14 cellular contexts compared by ENCODE assay signal in genomic region chr17:35011671-35012216, GRCh38. TPM values are rescaled to one million over a fixed set of nuclear protein-coding genes. Genes with fewer than 3 reads are reported as not detected.
DNase-seq lines count a peak whose midpoint lies in the region; ATAC-seq, FAIRE-seq and TF ChIP-seq lines count a peak whose summit lies in the region.
"Had no signal": no experiment of that assay in that cellular context is flagged by ENCODE, and none has a peak within 500 bp of the region (broad histone marks: within the 10 kb centered on the region; RNA-seq: fewer than 3 reads in every experiment).

No MANE protein-coding gene starts in this region.

- no peaks in the 10 kb centered on the region for H3K27me3 Mint-ChIP-seq in CD8-positive, alpha-beta memory T cell

- H3K79me2 ChIP-seq in OCI-LY7 (ENCODE audit: insufficient read depth, low read depth, low read length) = no peaks in the 10 kb centered on the region

- TSS peak; percentile 33 for BruUV-seq in OCI-LY7 (replicated peaks; lab: Mats Ljungman, UMichigan)

- POLR2A ChIA-PET in CD8-positive, alpha-beta memory T cell (lab: Charles Lee) = interaction anchor here (0.6 kb wide), 1 partner anchor 31 kb away, joined by 3 read pairs; no protein-coding TSS in a partner anchor
- POLR2A ChIA-PET in OCI-LY7 (lab: Charles Lee) = interaction anchor here (0.7 to 1.6 kb wide), 2 partner anchors 10 to 11 kb away, joined by 3 to 5 read pairs; no protein-coding TSS in a partner anchor

- no peak overlapping the region for H3K4me3 Mint-ChIP-seq in CD8-positive, alpha-beta memory T cell

- intact Hi-C loops in OCI-LY7 (cut with micrococcal nuclease; ENCODE audit: unreplicated experiment) (loop anchor here (5.0 kb wide), 1 partner anchor 76 kb away; no protein-coding TSS in a partner anchor), posterior cingulate gyrus (cut with DNase I) (loop anchor here (2.0 kb wide), 1 partner anchor 45 kb away; no protein-coding TSS in a partner anchor)

- H4K20me1 ChIP-seq in OCI-LY7 (ENCODE audit: insufficient read depth, low read length) = no peaks in the 10 kb centered on the region
- H4K20me1 ChIP-seq: BLaER1 had no signal

- H2AFZ ChIP-seq in OCI-LY7 (ENCODE audit: low read length) = no peak overlapping the region

- peak; percentile 43; the same call in 1 of the 2 replicates for TF ChIP-seq POLR2A in GM12892 (IDR thresholded peaks at IDR 0.05; ENCODE audit: low read depth, low read length)

- no peaks in the 10 kb centered on the region for H3K27me3 ChIP-seq in CD8-positive, alpha-beta memory T cell (ENCODE audit: insufficient read depth, low read length, poor library complexity, severe bottlenecking)
- H3K27me3 ChIP-seq in right atrium auricular region = no peaks in the 10 kb centered on the region
- H3K27me3 ChIP-seq: adrenal gland, BLaER1, tibial nerve had no signal

- H3K4me3 ChIP-seq in CD8-positive, alpha-beta memory T cell (ENCODE audit: low read length) = no peak overlapping the region
- H3K4me3 ChIP-seq in OCI-LY7 (ENCODE audit: low read depth, low read length, poor library complexity, severe bottlenecking) (no peak overlapping the region), right atrium auricular region (no peak overlapping the region)
- H3K4me3 ChIP-seq: adrenal gland, BLaER1, tibial nerve had no signal

- H3K36me3 Mint-ChIP-seq in CD8-positive, alpha-beta memory T cell = peaks cover 3 to 97% (median 35%) of the 10 kb centered on the region in 3 donors

- H3K9me3 ChIP-seq in CD8-positive, alpha-beta memory T cell (ENCODE audit: low read length) = no peaks in the 10 kb centered on the region
- no peaks in the 10 kb centered on the region for H3K9me3 ChIP-seq in OCI-LY7 (ENCODE audit: low read length)
- H3K9me3 ChIP-seq in right atrium auricular region = no peaks in the 10 kb centered on the region
- H3K9me3 ChIP-seq: adrenal gland, BLaER1, tibial nerve had no signal

- no peaks in the 10 kb centered on the region for H3K4me1 ChIP-seq in CD8-positive, alpha-beta memory T cell (ENCODE audit: insufficient read depth, low read length)
- no peaks in the 10 kb centered on the region for H3K4me1 ChIP-seq in OCI-LY7 (ENCODE audit: insufficient read depth, low read length, poor library complexity, severe bottlenecking)
- no peaks in the 10 kb centered on the region for H3K4me1 ChIP-seq in right atrium auricular region
- H3K4me1 ChIP-seq: adrenal gland, BLaER1, tibial nerve had no signal

- TF ChIP-seq CTCF in OCI-LY7 (conservative IDR thresholded peaks at IDR 0.05; ENCODE audit: low read length) = no peak
- no peak for TF ChIP-seq CTCF in right atrium auricular region (IDR thresholded peaks at IDR 0.05)

- H3K4me1 Mint-ChIP-seq in CD8-positive, alpha-beta memory T cell = peaks cover 0 to 8% (median 6%) of the 10 kb centered on the region in 3 donors

- no peak overlapping the region for H3K27ac ChIP-seq in CD8-positive, alpha-beta memory T cell (ENCODE audit: low read depth, low read length)
- no peak overlapping the region for H3K27ac ChIP-seq in OCI-LY7 (ENCODE audit: low read depth, low read length, poor library complexity, severe bottlenecking)
- H3K27ac ChIP-seq in right atrium auricular region = no peak overlapping the region
- H3K27ac ChIP-seq: adrenal gland, BLaER1, tibial nerve had no signal

- CTCF ChIA-PET in CD8-positive, alpha-beta memory T cell (lab: Charles Lee) = no interaction called here
- CTCF ChIA-PET in OCI-LY7 (lab: Charles Lee; ENCODE audit: unreplicated experiment) = no interaction called here

- no peak for DNase-seq in CD8-positive, alpha-beta memory T cell
- DNase-seq in GM12892 (ENCODE audit: insufficient read length) (no peak), OCI-LY7 (ENCODE audit: low spot score) (no peak), left kidney (ENCODE audit: low read depth, low spot score) (peak; percentile 64), right atrium auricular region (ENCODE audit: low spot score) (no peak), NCI-H1092 treated with DMSO at 0.1 percent for 48 hours (lab: John Stamatoyannopoulos, UW) (no peak), posterior cingulate gyrus (no peak)
- DNase-seq: adrenal gland, kidney, NCI-H345, RPMI8226 had no signal

- H3K4me2 ChIP-seq in OCI-LY7 (ENCODE audit: low read length) = no peak overlapping the region
- H3K4me2 ChIP-seq: BLaER1 had no signal

- FAIRE-seq in GM12892 (lab: Jason Lieb, UNC) = no peak
- FAIRE-seq: kidney had no signal

- ATAC-seq in GM21526 (IDR thresholded peaks at IDR 0.05; ENCODE audit: low FRiP score, unreplicated experiment) = no peak

- no peaks in the 10 kb centered on the region for H3K9me3 Mint-ChIP-seq in CD8-positive, alpha-beta memory T cell

- H3K36me3 ChIP-seq in CD8-positive, alpha-beta memory T cell (ENCODE audit: insufficient read depth, low read length) = peaks cover 66% of the 10 kb centered on the region
- H3K36me3 ChIP-seq in OCI-LY7 (ENCODE audit: insufficient read depth, low read length) = peaks cover 8% of the 10 kb centered on the region; the same call in 1 of the 2 replicates
- peaks cover 59% of the 10 kb centered on the region for H3K36me3 ChIP-seq in right atrium auricular region

- peak overlapping the region in 5 of 8 donors; percentile 51 to 82 (median 72) for H3K27ac Mint-ChIP-seq in CD8-positive, alpha-beta memory T cell

- H3K9me2 ChIP-seq in OCI-LY7 (ENCODE audit: insufficient read depth, low read length) = no peaks in the 10 kb centered on the region

RNA-seq across cellular contexts. Expression of gene LIG3, which starts 31.4 kb away (rescaled TPM):
- 10 to 100 TPM; 48.7 to 50.9 TPM for total RNA-seq in CD8-positive, alpha-beta memory T cell
- 14.7 TPM for polyA plus RNA-seq in CD8-positive, alpha-beta memory T cell
- 12.4 TPM for polyA plus RNA-seq in GM12892 (2012; ENCODE audit: missing spikeins)
- 65.6 and 92.2 TPM in 2 replicates for total RNA-seq in OCI-LY7 (2014; rRNA removed; shearing (Covaris generic))
- total RNA-seq in OCI-LY7 (2022) (67.3 and 68.6 TPM in 2 replicates), right atrium auricular region (10 to 100 TPM; 12.0 to 17.1 TPM)

RNA-seq across cellular contexts. Expression of gene ZNF830, which starts 50.4 kb away (rescaled TPM):
- total RNA-seq in CD8-positive, alpha-beta memory T cell = 10 to 100 TPM; 22.7 to 26.7 TPM
- 25.2 TPM for polyA plus RNA-seq in CD8-positive, alpha-beta memory T cell
- 10.1 TPM for polyA plus RNA-seq in GM12892 (2012; ENCODE audit: missing spikeins)
- 25.0 and 41.9 TPM in 2 replicates for total RNA-seq in OCI-LY7 (2014; rRNA removed; shearing (Covaris generic))
- total RNA-seq in OCI-LY7 (2022) (23.0 and 25.5 TPM in 2 replicates), right atrium auricular region (1 to 10 TPM; 5.4 to 8.1 TPM)

RNA-seq across cellular contexts. Expression of gene CCT6B, which starts 50.5 kb away (rescaled TPM):
- 1 to 10 TPM in 1 of 2 experiments, under 1 TPM in 1; 0.90 to 1.8 TPM for total RNA-seq in CD8-positive, alpha-beta memory T cell
- 0.74 TPM for polyA plus RNA-seq in CD8-positive, alpha-beta memory T cell
- 2.5 TPM for polyA plus RNA-seq in GM12892 (2012; ENCODE audit: missing spikeins)
- 0.10 and 1.9 TPM in 2 replicates for total RNA-seq in OCI-LY7 (2014; rRNA removed; shearing (Covaris generic))
- 2.6 and 4.4 TPM in 2 replicates for total RNA-seq in OCI-LY7 (2022)
- total RNA-seq in right atrium auricular region = 1 to 10 TPM; 1.8 to 1.9 TPM

RNA-seq across cellular contexts. Expression of gene RFFL, which starts 51.8 kb away (rescaled TPM):
- 10 to 100 TPM; 30.2 to 33.1 TPM for total RNA-seq in CD8-positive, alpha-beta memory T cell
- polyA plus RNA-seq in CD8-positive, alpha-beta memory T cell = 43.6 TPM
- 35.4 TPM for polyA plus RNA-seq in GM12892 (2012; ENCODE audit: missing spikeins)
- total RNA-seq in OCI-LY7 (2014; rRNA removed; shearing (Covaris generic)) = 15.6 and 20.6 TPM in 2 replicates
- total RNA-seq in OCI-LY7 (2022) (11.2 and 16.1 TPM in 2 replicates), right atrium auricular region (10 to 100 TPM; 12.2 to 20.1 TPM)
